In genomic region chr10:34247560-34247959, GRCh38 we compare ENCODE assay signal across 30 cellular contexts.
"Had no signal": no experiment of that assay in that cellular context is flagged by ENCODE, and none has a peak within 500 bp of the region (broad histone marks: within the 10 kb centered on the region; RNA-seq: fewer than 3 reads in every experiment).

No MANE protein-coding gene starts in this region.

- H3K27ac ChIP-seq: ascending aorta, breast epithelium, cardiac muscle cell, colonic mucosa, epithelial cell of prostate, esophagus squamous epithelium, gastrocnemius medialis, heart right ventricle, hepatocyte had no signal

- H3K4me1 ChIP-seq: ascending aorta, breast epithelium, colonic mucosa, esophagus squamous epithelium, gastrocnemius medialis had no signal

- ATAC-seq: activated CD4-positive, alpha-beta T cell treated with anti-CD3 and anti-CD28 coated beads for 36 hours; activated CD8-positive, alpha-beta memory T cell treated with anti-CD3 and anti-CD28 coated beads, Interleukin-2, amount 10 ng/mL, durations not matched to agents 7 days and 5 days; activated CD8-positive, alpha-beta T cell treated with anti-CD3 and anti-CD28 coated beads, Interleukin-2, amount 10 ng/mL, durations not matched to agents 7 days and 5 days; activated naive CD4-positive, alpha-beta T cell treated with anti-CD3 and anti-CD28 coated beads, Interleukin-2, amount 50 U/mL, for 72 hours; activated T-cell treated with anti-CD3 and anti-CD28 coated beads, Interleukin-2, amount 50 U/mL, for 72 hours; gastrocnemius medialis; heart right ventricle had no signal

- H3K27me3 ChIP-seq: ascending aorta, breast epithelium, cardiac muscle cell, colonic mucosa, esophagus squamous epithelium, gastrocnemius medialis, heart right ventricle, hepatocyte had no signal

- FAIRE-seq: endometrium, endothelial cell of umbilical vein had no signal

- DNase-seq: activated CD4-positive, alpha-beta memory T cell treated with anti-CD3 and anti-CD28 coated beads for 36 hours; activated CD4-positive, alpha-beta T cell treated with anti-CD3 and anti-CD28 coated beads for 36 hours; activated CD4-positive, alpha-beta T cell treated with anti-CD3 and anti-CD28 coated beads, Interleukin-2, amount 10 ng/mL, durations not matched to agents 24 days and 14 days; activated CD4-positive, CD25-positive, alpha-beta regulatory T cell; activated CD4-positive, CD25-positive, alpha-beta regulatory T cell treated with anti-CD3 and anti-CD28 coated beads, Interleukin-2, amount 50 U/mL, for 72 hours; activated CD8-positive, alpha-beta memory T cell treated with anti-CD3 and anti-CD28 coated beads, Interleukin-2, amount 10 ng/mL, durations not matched to agents 7 days and 5 days; activated CD8-positive, alpha-beta memory T cell treated with anti-CD3 and anti-CD28 coated beads, Interleukin-2, amount 50 U/mL, for 4 hours; activated CD8-positive, alpha-beta T cell treated with anti-CD3 and anti-CD28 coated beads, Interleukin-2, amount 10 ng/mL, durations not matched to agents 7 days and 5 days; activated gamma-delta T cell; activated naive CD4-positive, alpha-beta T cell; activated naive CD4-positive, alpha-beta T cell treated with anti-CD3 and anti-CD28 coated beads, Interleukin-2, amount 10 ng/mL, durations not matched to agents 7 days and 5 days; activated naive CD8-positive, alpha-beta T cell treated with anti-CD3 and anti-CD28 coated beads, Interleukin-2, amount 10 ng/mL, durations not matched to agents 7 days and 5 days; activated T-cell treated with anti-CD3 and anti-CD28 coated beads, Interleukin-2, amount 50 U/mL, for 24 hours; activated T-cell treated with anti-CD3 and anti-CD28 coated beads, Interleukin-2, amount 50 U/mL, for 72 hours; central memory CD4-positive, alpha-beta T cell; cerebellar nuclear complex; colonic mucosa; effector CD8-positive, alpha-beta T cell; esophagus squamous epithelium; gastrocnemius medialis; heart right ventricle; T-helper 2 cell had no signal
